ENCODE assay signal across 8 cellular contexts in genomic region chr6:26421259-26422144, GRCh38. TPM values are rescaled to one million over a fixed set of nuclear protein-coding genes. Genes with fewer than 3 reads are reported as not detected.
DNase-seq lines count a peak whose midpoint lies in the region; ATAC-seq and TF ChIP-seq lines count a peak whose summit lies in the region.

No MANE protein-coding gene starts in this region.

- H3K27me3 ChIP-seq in IMR-90 (ENCODE audit: control insufficient read depth, insufficient read depth, low read length) = no peaks in the 10 kb centered on the region
- H3K27me3 ChIP-seq in PC-3 (ENCODE audit: low read length) = no peaks in the 10 kb centered on the region
- no peaks in the 10 kb centered on the region for H3K27me3 ChIP-seq in fibroblast of lung (ENCODE audit: control insufficient read depth, insufficient read depth, low read length)
- no peaks in the 10 kb centered on the region for H3K27me3 ChIP-seq in mucosa of stomach (ENCODE audit: control insufficient read depth, insufficient read depth, low read length)
- H3K27me3 ChIP-seq in thyroid gland = no peaks in the 10 kb centered on the region

- peak overlapping the region; percentile 94 for H2BK5ac ChIP-seq in IMR-90 (ENCODE audit: low read depth, low read length, poor library complexity, severe bottlenecking)

- intact Hi-C loops in IMR-90 (cut with micrococcal nuclease) = loop anchor here (5.0 kb wide), 2 partner anchors 79 to 101 kb away; no protein-coding TSS in a partner anchor
- intact Hi-C loops in PC-3 (cut with micrococcal nuclease) = no loop called here
- intact Hi-C loops in thyroid gland (cut with DNase I) = no loop called here

- peak overlapping the region; percentile 84 for H2AK9ac ChIP-seq in IMR-90 (replicated peaks; ENCODE audit: low read depth, low read length, poor library complexity)

- H3K56ac ChIP-seq in IMR-90 (ENCODE audit: extremely low read depth, insufficient read depth, low read length) = peak overlapping the region; percentile 96

- no peaks in the 10 kb centered on the region for H3F3A ChIP-seq in PC-3 (ENCODE audit: low read length, unreplicated experiment)

- H3K9me3 ChIP-seq in IMR-90 (ENCODE audit: control insufficient read depth, insufficient read depth, low read length) = no peaks in the 10 kb centered on the region
- H3K9me3 ChIP-seq in PC-3 (ENCODE audit: low read length) = no peaks in the 10 kb centered on the region
- H3K9me3 ChIP-seq in fibroblast of lung (ENCODE audit: control insufficient read depth, insufficient read depth, low read depth, low read length) = no peaks in the 10 kb centered on the region
- no peaks in the 10 kb centered on the region for H3K9me3 ChIP-seq in mucosa of stomach (ENCODE audit: control insufficient read depth, low read length)
- H3K9me3 ChIP-seq in thyroid gland = no peaks in the 10 kb centered on the region

- peak overlapping the region; percentile 84 to 93 for H4K8ac ChIP-seq in IMR-90 (ENCODE audit: low read depth in 2 of 2, low read length in 2 of 2)

- peak overlapping the region; percentile 82; the same call in 1 of the 2 replicates for H4K91ac ChIP-seq in IMR-90 (ENCODE audit: insufficient read depth, low read depth, low read length)

- H3K27ac ChIP-seq in IMR-90 (ENCODE audit: insufficient read depth, low read length) (peak overlapping the region; percentile 95), PC-3 (ENCODE audit: low read length) (peak overlapping the region; percentile 12; the same call in 1 of the 2 replicates), fibroblast of lung (ENCODE audit: insufficient read depth, low read length) (peak overlapping the region; percentile 84), thyroid gland (peak overlapping the region; percentile 66 to 86 (median 85))

- TF ChIP-seq RAD21 in IMR-90 (IDR thresholded peaks at IDR 0.05; ENCODE audit: low read length) = no peak

- DNase-seq in EH (ENCODE audit: low read depth) (peak; percentile 94), IMR-90 (peak; percentile 92), PC-3 (peak; percentile 93), fibroblast of lung (ENCODE audit: low read depth in 2 of 2) (peak; percentile 89 to 93), thyroid gland (peak; percentile 73 to 74)
- DNase-seq in activated T-cell treated with anti-CD3 and anti-CD28 coated beads, Interleukin-2, amount 50 U/mL, for 48 hours = peak; percentile 67 to 71

- ATAC-seq in GM21723 (IDR thresholded peaks at IDR 0.05; ENCODE audit: unreplicated experiment) (peak; percentile 83), IMR-90 (ENCODE audit: low read depth) (peak; percentile 99), PC-3 (peak; percentile 99)

- H3K14ac ChIP-seq in IMR-90 (replicated peaks; ENCODE audit: low read depth, low read length) = peak overlapping the region; percentile 93

- dilution Hi-C loops in IMR-90 (cut with HindIII; ENCODE audit: low sequenced_read_pairs, unreplicated experiment) = no loop called here

- H3K9ac ChIP-seq in IMR-90 (ENCODE audit: low read depth, low read length) (peak overlapping the region; percentile 99), PC-3 (ENCODE audit: low read length) (peak overlapping the region; percentile 79), fibroblast of lung (ENCODE audit: insufficient read depth, low read length) (peak overlapping the region; percentile 78), mucosa of stomach (ENCODE audit: low read length) (peak overlapping the region; percentile 95)

- H3K79me2 ChIP-seq in PC-3 (ENCODE audit: low read length) = peaks cover 5% of the 10 kb centered on the region; the same call in 1 of the 2 replicates
- peaks cover 8% of the 10 kb centered on the region for H3K79me2 ChIP-seq in fibroblast of lung (ENCODE audit: control insufficient read depth, insufficient read depth, low read length)

- 0% methylated on average over 6 of the region's 31 CpGs; no CpG with 5 or more reads in 1 of the 2 experiments for WGBS in IMR-90 (ENCODE audit: extremely low coverage in 2 of 2, insufficient read length in 1 of 2), 2 experiments
- WGBS in thyroid gland, 2 donors = 0 to 1% methylated on average over 29 to 31 of the region's 31 CpGs

- H3K4me3 ChIP-seq in IMR-90 (ENCODE audit: insufficient read depth, low read depth, low read length) (peak overlapping the region; percentile 81), PC-3 (ENCODE audit: low read length) (peak overlapping the region; percentile 86), fibroblast of lung (replicated peaks in 1 of 4; ENCODE audit: control extremely low read depth in 1 of 4, insufficient read depth in 1 of 4, low read depth in 3 of 4, low read length in 4 of 4) (peak overlapping the region; percentile 75 to 97 (median 94)), mucosa of stomach (ENCODE audit: low read length) (peak overlapping the region; percentile 68), thyroid gland (replicated peaks in 1 of 3) (peak overlapping the region; percentile 45 to 57 (median 45))

- H2BK120ac ChIP-seq in IMR-90 (ENCODE audit: low read depth, low read length) = peak overlapping the region; percentile 59; the same call in 1 of the 2 replicates

- 0 out of 2 replicates have a peak overlapping the region, but pooled peaks have one; percentile 50 for H2BK20ac ChIP-seq in IMR-90 (ENCODE audit: low read depth, low read length)

- H3K4me2 ChIP-seq in IMR-90 (ENCODE audit: low read depth, low read length) (peak overlapping the region; percentile 90), PC-3 (ENCODE audit: low read length) (peak overlapping the region; percentile 84), fibroblast of lung (ENCODE audit: extremely low read depth, insufficient read depth, low read length) (peak overlapping the region; percentile 80)

- TF ChIP-seq POLR2A in IMR-90 (IDR thresholded peaks at IDR 0.05; ENCODE audit: low read depth, low read length) (no peak), thyroid gland (IDR thresholded peaks at IDR 0.05) (peak in 1 of 2 donors; percentile 73)

- in situ Hi-C loops in IMR-90 (cut with MboI; ENCODE audit: low sequenced_read_pairs) = no loop called here

- H3K9me1 ChIP-seq in IMR-90 (ENCODE audit: insufficient read depth, low read length) = peaks cover 18% of the 10 kb centered on the region

- H3K79me1 ChIP-seq in IMR-90 (ENCODE audit: low read depth in 1 of 2, low read length in 2 of 2) = peaks cover 18 to 48% of the 10 kb centered on the region in 2 experiments; a peak in 3 of 4 replicates

- no peak overlapping the region for H2AK5ac ChIP-seq in IMR-90 (ENCODE audit: low read depth, low read length)

- POLR2A ChIA-PET in IMR-90 (lab: Charles Lee; ENCODE audit: unreplicated experiment) (interaction anchor here (0.6 to 0.7 kb wide), 2 partner anchors 10 to 170 kb away, joined by 3 to 5 read pairs; no protein-coding TSS in a partner anchor), PC-3 (lab: Charles Lee; ENCODE audit: unreplicated experiment) (interaction anchor here (0.5 kb wide), 1 partner anchor 147 kb away, joined by 6 read pairs; no protein-coding TSS in a partner anchor)

- no TSS peak for BruUV-seq in IMR-90 (replicated peaks; lab: Mats Ljungman, UMichigan)
- TSS peak; percentile 86 for BruUV-seq in PC-3 (replicated peaks; lab: Mats Ljungman, UMichigan)

- CTCF ChIA-PET in IMR-90 (lab: Yijun Ruan, JAX) = interaction anchor here (1.0 to 1.4 kb wide), 2 partner anchors 79 to 80 kb away, joined by 3 read pairs; no protein-coding TSS in a partner anchor
- CTCF ChIA-PET in PC-3 (lab: Charles Lee) = no interaction called here

- H3K36me3 ChIP-seq in IMR-90 (ENCODE audit: control insufficient read depth, insufficient read depth, low read length) = peaks cover 13% of the 10 kb centered on the region
- H3K36me3 ChIP-seq in PC-3 (ENCODE audit: low read depth, low read length) = no peaks in the 10 kb centered on the region
- peaks cover 2% of the 10 kb centered on the region for H3K36me3 ChIP-seq in fibroblast of lung (ENCODE audit: control insufficient read depth, insufficient read depth, low read length)
- H3K36me3 ChIP-seq in mucosa of stomach (ENCODE audit: control insufficient read depth, insufficient read depth, low read length) = no peaks in the 10 kb centered on the region
- no peaks in the 10 kb centered on the region for H3K36me3 ChIP-seq in thyroid gland

- H3K4me1 ChIP-seq in IMR-90 (ENCODE audit: control insufficient read depth, insufficient read depth, low read length) = peaks cover 5% of the 10 kb centered on the region
- H3K4me1 ChIP-seq in PC-3 (ENCODE audit: insufficient read depth, low read length) = peaks cover 8% of the 10 kb centered on the region; the same call in 1 of the 2 replicates
- H3K4me1 ChIP-seq in fibroblast of lung (ENCODE audit: control insufficient read depth, extremely low read depth, insufficient read depth, low read length) = peaks cover 5% of the 10 kb centered on the region
- H3K4me1 ChIP-seq in mucosa of stomach (ENCODE audit: control insufficient read depth, insufficient read depth, low read length) = peaks cover 4% of the 10 kb centered on the region
- H3K4me1 ChIP-seq in thyroid gland = peaks cover 16 to 28% of the 10 kb centered on the region in 2 donors

- H3K23ac ChIP-seq in IMR-90 (ENCODE audit: low read depth, low read length) = peak overlapping the region; percentile 92

- H2AFZ ChIP-seq in IMR-90 (replicated peaks; ENCODE audit: low read length, poor library complexity) (peak overlapping the region; percentile 99), PC-3 (ENCODE audit: low read length) (peak overlapping the region; percentile 98), fibroblast of lung (ENCODE audit: low read length) (peak overlapping the region; percentile 99)

- TF ChIP-seq CTCF in IMR-90 (conservative IDR thresholded peaks at IDR 0.05; ENCODE audit: low read depth, low read length) (no peak), PC-3 (conservative IDR thresholded peaks at IDR 0.05; ENCODE audit: low read depth, low read length) (no peak), fibroblast of lung (conservative IDR thresholded peaks at IDR 0.05 in 1 of 2, IDR thresholded peaks at IDR 0.05 in 1 of 2; ENCODE audit: low read depth in 1 of 2, low read length in 2 of 2) (no peak), thyroid gland (IDR thresholded peaks at IDR 0.05) (no peak)

- no peaks in the 10 kb centered on the region for H4K20me1 ChIP-seq in IMR-90 (ENCODE audit: insufficient read depth, low read length)
- no peaks in the 10 kb centered on the region for H4K20me1 ChIP-seq in PC-3 (ENCODE audit: low read length)
- H4K20me1 ChIP-seq in fibroblast of lung (ENCODE audit: control insufficient read depth, extremely low read depth, insufficient read depth, low read length) = no peaks in the 10 kb centered on the region

- peak overlapping the region; percentile 93 for H3K4ac ChIP-seq in IMR-90 (ENCODE audit: low read depth, low read length)

- H3K9me2 ChIP-seq in PC-3 (replicated peaks; ENCODE audit: low read length) = no peaks in the 10 kb centered on the region

- H2BK15ac ChIP-seq in IMR-90 (ENCODE audit: low read depth, low read length) = peak overlapping the region; percentile 76; the same call in 1 of the 3 replicates

- H4K5ac ChIP-seq in IMR-90 (ENCODE audit: low read depth, low read length) = peak overlapping the region; percentile 45

- peak overlapping the region; percentile 78 for H3K18ac ChIP-seq in IMR-90 (ENCODE audit: low read depth, low read length)

RNA-seq across cellular contexts. Expression of gene BTN3A3, which starts 18.8 kb away (rescaled TPM):
- total RNA-seq in IMR-90 (2012; rRNA removed) (14.4 and 15.8 TPM in 2 replicates), PC-3 (2014; rRNA removed) (5.0 and 10.1 TPM in 2 replicates), fibroblast of lung (27.7 and 33.7 TPM in 2 replicates), thyroid gland (10 to 100 TPM in 3 of 4 donors, 1 to 10 TPM in 1; 7.5 to 19.1 (median 13.9) TPM)
- polyA plus RNA-seq in IMR-90 (2012; rRNA removed) (12.4 and 14.8 TPM in 2 replicates), fibroblast of lung (23.0 and 33.7 TPM in 2 replicates)
- polyA plus RNA-seq in IMR-90 (2012; cell fraction: cytosol; rRNA removed) = 6.3 and 10.8 TPM in 2 replicates
- polyA plus RNA-seq in IMR-90 (2012; cell fraction: nucleus; rRNA removed; ENCODE audit: low replicate concordance) = 13.9 and 51.5 TPM in 2 replicates
- 15.7 and 20.6 TPM in 2 replicates for polyA plus RNA-seq in fibroblast of lung (2012)
- 14.9 and 40.8 TPM in 2 replicates for polyA minus RNA-seq in fibroblast of lung (ENCODE audit: low replicate concordance)

RNA-seq across cellular contexts. Expression of gene BTN3A1, which starts 19.4 kb away (rescaled TPM):
- total RNA-seq in IMR-90 (2012; rRNA removed) (15.3 and 16.5 TPM in 2 replicates), PC-3 (2014; rRNA removed) (4.5 and 5.4 TPM in 2 replicates), fibroblast of lung (36.5 and 42.9 TPM in 2 replicates), thyroid gland (10 to 100 TPM in 2 of 4 donors, 1 to 10 TPM in 2; 8.8 to 18.3 (median 12.9) TPM)
- polyA plus RNA-seq in IMR-90 (2012; rRNA removed) (9.8 and 14.4 TPM in 2 replicates), fibroblast of lung (19.8 and 31.6 TPM in 2 replicates)
- polyA plus RNA-seq in IMR-90 (2012; cell fraction: cytosol; rRNA removed) = 5.7 and 11.5 TPM in 2 replicates
- 23.3 and 47.1 TPM in 2 replicates for polyA plus RNA-seq in IMR-90 (2012; cell fraction: nucleus; rRNA removed; ENCODE audit: low replicate concordance)
- polyA plus RNA-seq in fibroblast of lung (2012) = 11.2 and 16.9 TPM in 2 replicates
- 16.1 and 40.2 TPM in 2 replicates for polyA minus RNA-seq in fibroblast of lung (ENCODE audit: low replicate concordance)

RNA-seq across cellular contexts. Expression of gene BTN2A1, which starts 36.3 kb away (rescaled TPM):
- total RNA-seq in IMR-90 (2012; rRNA removed) (11.4 and 13.6 TPM in 2 replicates), PC-3 (2014; rRNA removed) (13.1 and 14.6 TPM in 2 replicates), fibroblast of lung (8.7 and 14.9 TPM in 2 replicates), thyroid gland (10 to 100 TPM in 3 of 4 donors, 1 to 10 TPM in 1; 9.9 to 12.3 (median 11.6) TPM)
- polyA plus RNA-seq in IMR-90 (2012; rRNA removed) (37.9 and 40.2 TPM in 2 replicates), fibroblast of lung (22.7 and 26.4 TPM in 2 replicates)
- 18.8 and 24.5 TPM in 2 replicates for polyA plus RNA-seq in IMR-90 (2012; cell fraction: cytosol; rRNA removed)
- 44.0 and 69.0 TPM in 2 replicates for polyA plus RNA-seq in IMR-90 (2012; cell fraction: nucleus; rRNA removed; ENCODE audit: low replicate concordance)
- polyA plus RNA-seq in fibroblast of lung (2012) = 16.4 and 19.3 TPM in 2 replicates
- polyA minus RNA-seq in fibroblast of lung (ENCODE audit: low replicate concordance) = 7.1 and 16.2 TPM in 2 replicates

RNA-seq across cellular contexts. Expression of gene BTN2A2, which starts 38.6 kb away (rescaled TPM):
- 10.6 and 12.5 TPM in 2 replicates for total RNA-seq in IMR-90 (2012; rRNA removed)
- 9.8 and 15.2 TPM in 2 replicates for polyA plus RNA-seq in IMR-90 (2012; rRNA removed)
- polyA plus RNA-seq in IMR-90 (2012; cell fraction: cytosol; rRNA removed) = 4.9 and 6.3 TPM in 2 replicates
- 27.6 and 53.1 TPM in 2 replicates for polyA plus RNA-seq in IMR-90 (2012; cell fraction: nucleus; rRNA removed; ENCODE audit: low replicate concordance)
- 9.1 and 11.4 TPM in 2 replicates for total RNA-seq in PC-3 (2014; rRNA removed)
- 7.4 and 12.7 TPM in 2 replicates for total RNA-seq in fibroblast of lung
- 8.6 and 14.8 TPM in 2 replicates for polyA plus RNA-seq in fibroblast of lung
- polyA plus RNA-seq in fibroblast of lung (2012) = 8.3 and 12.5 TPM in 2 replicates
- 10.0 and 21.7 TPM in 2 replicates for polyA minus RNA-seq in fibroblast of lung (ENCODE audit: low replicate concordance)
- 1 to 10 TPM; 8.1 to 9.3 (median 8.3) TPM for total RNA-seq in thyroid gland

RNA-seq across cellular contexts. Expression of gene BTN3A2, which starts 56.5 kb away (rescaled TPM):
- 17.2 and 20.4 TPM in 2 replicates for total RNA-seq in IMR-90 (2012; rRNA removed)
- 14.8 and 15.7 TPM in 2 replicates for polyA plus RNA-seq in IMR-90 (2012; rRNA removed)
- polyA plus RNA-seq in IMR-90 (2012; cell fraction: cytosol; rRNA removed) = 7.4 and 12.2 TPM in 2 replicates
- polyA plus RNA-seq in IMR-90 (2012; cell fraction: nucleus; rRNA removed; ENCODE audit: low replicate concordance) = 9.8 and 25.8 TPM in 2 replicates
- 2.4 and 5.4 TPM in 2 replicates for total RNA-seq in PC-3 (2014; rRNA removed)
- total RNA-seq in fibroblast of lung = 21.6 and 21.8 TPM in 2 replicates
- polyA plus RNA-seq in fibroblast of lung = 27.2 and 39.1 TPM in 2 replicates
- polyA plus RNA-seq in fibroblast of lung (2012) = 19.1 and 24.8 TPM in 2 replicates
- polyA minus RNA-seq in fibroblast of lung (ENCODE audit: low replicate concordance) = 10.0 and 23.6 TPM in 2 replicates
- total RNA-seq in thyroid gland = 10 to 100 TPM in 3 of 4 donors, 1 to 10 TPM in 1; 9.7 to 25.0 (median 15.0) TPM

Comparison
In these comparisons a context has a peak if more than half of its experiments do, and no peak if none do; other contexts are left out.
1. Peak in every context shown above with its lines: DNase-seq, ATAC-seq, H3K4me3 ChIP-seq and H3K27ac ChIP-seq.
2. H3K27ac ChIP-seq: peak in every context shown above with its lines; median percentile 95 in IMR-90; 85 in thyroid gland; 84 in fibroblast of lung; 12 in PC-3.